24 cellular contexts compared by ENCODE assay signal in the genomic region with DNA sequence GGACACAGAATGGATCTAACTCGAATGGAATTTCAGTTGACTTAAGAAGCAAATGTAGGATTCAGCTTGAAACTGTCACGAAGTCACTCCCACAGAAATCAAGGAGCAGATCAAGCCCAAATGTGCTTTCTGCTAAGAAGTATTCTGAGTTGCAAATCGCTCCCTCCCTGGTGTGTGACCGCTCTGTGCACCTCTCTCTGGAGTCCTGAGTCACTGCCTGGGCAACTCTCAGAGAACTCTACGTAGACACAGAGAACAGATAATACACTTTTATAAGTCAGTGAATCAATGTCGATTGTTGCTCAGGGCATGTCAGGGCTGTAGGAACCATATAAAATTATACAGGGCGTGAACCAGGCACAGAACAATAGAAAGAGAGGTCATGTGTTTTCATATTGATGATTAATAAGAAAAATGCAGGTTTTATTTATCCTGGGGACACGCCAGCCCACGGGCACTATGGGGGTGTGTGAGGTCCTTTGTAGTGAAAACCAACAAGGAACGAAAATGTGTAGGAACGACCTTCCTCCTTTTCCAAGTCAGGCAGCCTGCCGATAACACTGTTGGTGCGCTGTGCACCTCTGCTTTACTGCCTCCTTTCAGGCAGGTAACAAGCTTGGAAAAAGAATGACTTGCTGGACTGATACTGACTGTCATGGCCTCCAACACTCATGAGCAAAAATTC.
DNase-seq lines count a peak whose midpoint lies in the region; ATAC-seq and TF ChIP-seq lines count a peak whose summit lies in the region.
"Had no signal": no experiment of that assay in that cellular context is flagged by ENCODE, and none has a peak within 500 bp of the region (broad histone marks: within the 10 kb centered on the region; RNA-seq: fewer than 3 reads in every experiment).

No MANE protein-coding gene starts in this region.

- no peaks in the 10 kb centered on the region for H3K36me3 Mint-ChIP-seq in CD4-positive, alpha-beta memory T cell

- intact Hi-C loops in vagina (cut with DNase I) (no loop called here), colonic mucosa (cut with DNase I) (no loop called here)
- intact Hi-C loops in CD4-positive, alpha-beta memory T cell (cut with micrococcal nuclease): no loop called here

- H3K27ac Mint-ChIP-seq in CD4-positive, alpha-beta memory T cell: no peak overlapping the region
- H3K27ac Mint-ChIP-seq: activated CD4-positive, alpha-beta T cell treated with anti-CD3 and anti-CD28 coated beads, Interleukin-2, amount 10 ng/mL, durations not matched to agents 24 days and 14 days; B cell; neural progenitor cell; progenitor cell of endocrine pancreas had no signal

- WGBS in GM23248 (ENCODE audit: low coverage in 1 of 2, low lambda C conversion rate in 2 of 2, missing lambda C conversion rate in 2 of 2), 2 experiments: 49% methylated on average over 13 of the region's 13 CpGs
- 83 to 87% methylated on average over 13 of the region's 13 CpGs for WGBS in upper lobe of left lung, 2 donors

- H3K36me3 ChIP-seq in GM23248 (ENCODE audit: low read depth) (no peaks in the 10 kb centered on the region), adipocyte (ENCODE audit: control insufficient read depth, insufficient read depth, low read length, severe bottlenecking) (no peaks in the 10 kb centered on the region), vagina (no peaks in the 10 kb centered on the region), colonic mucosa (no peaks in the 10 kb centered on the region), upper lobe of left lung (no peaks in the 10 kb centered on the region)
- H3K36me3 ChIP-seq in CD4-positive, alpha-beta memory T cell (ENCODE audit: insufficient read depth, low read length): no peaks in the 10 kb centered on the region
- H3K36me3 ChIP-seq: left lung, neural progenitor cell, tibial artery had no signal

- no peak for ATAC-seq in upper lobe of left lung (ENCODE audit: low FRiP score in 2 of 2)
- ATAC-seq: left lung had no signal

- no peaks in the 10 kb centered on the region for H4K20me1 ChIP-seq in GM23248 (ENCODE audit: insufficient read depth)

- POLR2A ChIA-PET in CD4-positive, alpha-beta memory T cell (lab: Charles Lee; ENCODE audit: partially characterized antibody): no interaction called here

- peak; percentile 74 for DNase-seq in GM23248
- peak; percentile 74 for DNase-seq in adipocyte (ENCODE audit: low read depth)
- peak; percentile 54 for DNase-seq in fibroblast of the aortic adventitia (ENCODE audit: low read depth)
- no peak for DNase-seq in vagina (ENCODE audit: extremely low spot score in 2 of 2)
- DNase-seq in colonic mucosa: no peak
- DNase-seq in upper lobe of left lung: no peak
- DNase-seq in CD4-positive, alpha-beta memory T cell: no peak
- DNase-seq: activated CD4-positive, alpha-beta T cell treated with anti-CD3 and anti-CD28 coated beads, Interleukin-2, amount 10 ng/mL, durations not matched to agents 24 days and 14 days; activated CD8-positive, alpha-beta memory T cell treated with anti-CD3 and anti-CD28 coated beads, Interleukin-2, amount 50 U/mL, for 48 hours; activated effector memory CD4-positive, alpha-beta T cell treated with anti-CD3 and anti-CD28 coated beads, Interleukin-2, amount 50 U/mL, for 16 hours; dermis blood vessel endothelial cell; erythroblast; left lung; midbrain; NCI-H1694; NCI-H774; SIG-M5; stimulated activated CD4-positive, alpha-beta T cell treated with anti-CD3 and anti-CD28 coated beads, Interleukin-1b, Interleukin-23, amount 100 ng/mL, for 48 hours; stimulated activated naive CD4-positive, alpha-beta T cell; tibial artery had no signal

- H3K9ac ChIP-seq in GM23248 (no peak overlapping the region), adipocyte (ENCODE audit: low read length) (no peak overlapping the region), colonic mucosa (ENCODE audit: low read depth in 2 of 2, low read length in 2 of 2) (no peak overlapping the region)
- H3K9ac ChIP-seq: neural progenitor cell had no signal

- H3K27me3 Mint-ChIP-seq in CD4-positive, alpha-beta memory T cell: peaks cover 7 to 9% of the 10 kb centered on the region in 2 donors

- no peak overlapping the region for H3K4me3 Mint-ChIP-seq in CD4-positive, alpha-beta memory T cell
- H3K4me3 Mint-ChIP-seq: activated CD4-positive, alpha-beta T cell treated with anti-CD3 and anti-CD28 coated beads, Interleukin-2, amount 10 ng/mL, durations not matched to agents 24 days and 14 days; B cell; neural progenitor cell had no signal

- H3K4me1 ChIP-seq in GM23248 (ENCODE audit: insufficient read depth): peaks cover 10% of the 10 kb centered on the region; the same call in 1 of the 2 replicates
- H3K4me1 ChIP-seq in adipocyte (ENCODE audit: control insufficient read depth, insufficient read depth, low read length): no peaks in the 10 kb centered on the region
- H3K4me1 ChIP-seq in vagina: peaks cover 20% of the 10 kb centered on the region
- H3K4me1 ChIP-seq in colonic mucosa: no peaks in the 10 kb centered on the region
- H3K4me1 ChIP-seq in upper lobe of left lung: no peaks in the 10 kb centered on the region
- no peaks in the 10 kb centered on the region for H3K4me1 ChIP-seq in CD4-positive, alpha-beta memory T cell (ENCODE audit: insufficient read depth, low read length)
- H3K4me1 ChIP-seq: left lung, neural progenitor cell, tibial artery had no signal

- no peak overlapping the region for H3K27ac ChIP-seq in GM23248
- H3K27ac ChIP-seq in vagina: peak overlapping the region; percentile 49
- no peak overlapping the region for H3K27ac ChIP-seq in colonic mucosa
- H3K27ac ChIP-seq in upper lobe of left lung: no peak overlapping the region
- no peak overlapping the region for H3K27ac ChIP-seq in CD4-positive, alpha-beta memory T cell (ENCODE audit: low read depth, low read length)
- H3K27ac ChIP-seq: HL-60, left lung, neural progenitor cell, tibial artery had no signal

- H3K4me3 ChIP-seq in GM23248: no peak overlapping the region
- H3K4me3 ChIP-seq in adipocyte (ENCODE audit: low read length): no peak overlapping the region
- no peak overlapping the region for H3K4me3 ChIP-seq in fibroblast of the aortic adventitia (ENCODE audit: low read depth, low read length)
- H3K4me3 ChIP-seq in vagina: no peak overlapping the region
- no peak overlapping the region for H3K4me3 ChIP-seq in colonic mucosa
- no peak overlapping the region for H3K4me3 ChIP-seq in upper lobe of left lung
- H3K4me3 ChIP-seq in CD4-positive, alpha-beta memory T cell (ENCODE audit: low read length in 2 of 2): no peak overlapping the region
- H3K4me3 ChIP-seq: left lung, neural progenitor cell, tibial artery had no signal

- H2AFZ ChIP-seq in GM23248: no peak overlapping the region
- H2AFZ ChIP-seq: neural progenitor cell had no signal

- H3F3A ChIP-seq in GM23248 (ENCODE audit: insufficient read depth): peaks cover 4% of the 10 kb centered on the region

- H3K9me3 Mint-ChIP-seq in CD4-positive, alpha-beta memory T cell: peaks cover 0 to 2% (median 0%) of the 10 kb centered on the region in 8 donors
- H3K9me3 Mint-ChIP-seq: activated CD4-positive, alpha-beta T cell treated with anti-CD3 and anti-CD28 coated beads, Interleukin-2, amount 10 ng/mL, durations not matched to agents 24 days and 14 days had no signal

- no peak for TF ChIP-seq EP300 in upper lobe of left lung (IDR thresholded peaks at IDR 0.05)

- H3K9me3 ChIP-seq in GM23248 (ENCODE audit: low read depth) (no peaks in the 10 kb centered on the region), adipocyte (ENCODE audit: control insufficient read depth, low read length) (no peaks in the 10 kb centered on the region), vagina (no peaks in the 10 kb centered on the region), colonic mucosa (no peaks in the 10 kb centered on the region), upper lobe of left lung (no peaks in the 10 kb centered on the region)
- no peaks in the 10 kb centered on the region for H3K9me3 ChIP-seq in CD4-positive, alpha-beta memory T cell (ENCODE audit: control insufficient read depth in 1 of 2, low read length in 2 of 2)
- H3K9me3 ChIP-seq: left lung, tibial artery had no signal

- H3K27me3 ChIP-seq in GM23248 (replicated peaks; ENCODE audit: insufficient read depth): no peaks in the 10 kb centered on the region
- H3K27me3 ChIP-seq in adipocyte (replicated peaks; ENCODE audit: control insufficient read depth, insufficient read depth, low read length): no peaks in the 10 kb centered on the region
- H3K27me3 ChIP-seq in vagina: no peaks in the 10 kb centered on the region
- H3K27me3 ChIP-seq in colonic mucosa: no peaks in the 10 kb centered on the region
- no peaks in the 10 kb centered on the region for H3K27me3 ChIP-seq in upper lobe of left lung
- H3K27me3 ChIP-seq in CD4-positive, alpha-beta memory T cell (ENCODE audit: insufficient read depth, low read length): no peaks in the 10 kb centered on the region
- H3K27me3 ChIP-seq: left lung, neural progenitor cell, tibial artery had no signal

- in situ Hi-C loops in GM23248 (cut with MboI): no loop called here

- TF ChIP-seq CTCF in fibroblast of the aortic adventitia (IDR thresholded peaks at IDR 0.05; ENCODE audit: insufficient read depth, low read length): no peak
- TF ChIP-seq CTCF in vagina (IDR thresholded peaks at IDR 0.05): no peak
- TF ChIP-seq CTCF in colonic mucosa (IDR thresholded peaks at IDR 0.05): no peak
- TF ChIP-seq CTCF in upper lobe of left lung (IDR thresholded peaks at IDR 0.05): no peak

- TF ChIP-seq POLR2A in vagina (IDR thresholded peaks at IDR 0.05): no peak
- no peak for TF ChIP-seq POLR2A in upper lobe of left lung (IDR thresholded peaks at IDR 0.05)

- H3K9me2 ChIP-seq in GM23248 (ENCODE audit: insufficient read depth): no peaks in the 10 kb centered on the region

- H3K4me1 Mint-ChIP-seq in CD4-positive, alpha-beta memory T cell: no peaks in the 10 kb centered on the region
- H3K4me1 Mint-ChIP-seq: activated CD4-positive, alpha-beta T cell treated with anti-CD3 and anti-CD28 coated beads, Interleukin-2, amount 10 ng/mL, durations not matched to agents 24 days and 14 days; B cell had no signal

- no peaks in the 10 kb centered on the region for H3K79me2 ChIP-seq in GM23248 (ENCODE audit: insufficient read depth)

- H3K4me2 ChIP-seq in GM23248 (ENCODE audit: unreplicated experiment): peak overlapping the region; percentile 2
- H3K4me2 ChIP-seq: neural progenitor cell had no signal

- CTCF ChIA-PET in CD4-positive, alpha-beta memory T cell (lab: Charles Lee; ENCODE audit: partially characterized antibody): interaction anchor here (1.2 kb wide), 1 partner anchor 13 kb away, joined by 3 read pairs; no protein-coding TSS in a partner anchor

Comparison
In these comparisons a context has a peak if more than half of its experiments do, and no peak if none do; other contexts are left out.
1. DNase-seq: peak in GM23248 (single experiment), adipocyte (single experiment) and fibroblast of the aortic adventitia (single experiment); none in vagina (0 of 2), colonic mucosa (single experiment), upper lobe of left lung (0 of 2) and CD4-positive, alpha-beta memory T cell (0 of 5).